1 cellular context compared by ENCODE assay signal in genomic region chr12:2959508-2960431, GRCh38.
TF ChIP-seq lines count a peak whose summit lies in the region.

No MANE protein-coding gene starts in this region.

TF ChIP-seq in HepG2, 621 proteins besides CTCF, POLR2A, EP300 and RAD21 (continued from another document and continues in another):
- TF ChIP-seq ZNF513 (CRISPR knock-in tag; conservative IDR thresholded peaks at IDR 0.05) (no peak), ZNF138 (CRISPR knock-in tag; IDR thresholded peaks at IDR 0.05; ENCODE audit: low read depth) (0 out of 2 replicates have a peak, but pooled peaks have one; percentile 62), ZNF468 (CRISPR knock-in tag; IDR thresholded peaks at IDR 0.05) (no peak), HNRNPK (IDR thresholded peaks at IDR 0.05; ENCODE audit: low read depth, low read length, poor library complexity, severe bottlenecking) (peak; percentile 80), ZNF552 (CRISPR knock-in tag; IDR thresholded peaks at IDR 0.05; ENCODE audit: borderline replicate concordance) (no peak), DNMT1 (CRISPR knock-in tag; IDR thresholded peaks at IDR 0.05) (no peak), ZXDC (CRISPR knock-in tag; IDR thresholded peaks at IDR 0.05) (peak; percentile 42; the same call in 1 of the 2 replicates), TOPORS (CRISPR knock-in tag; IDR thresholded peaks at IDR 0.05) (no peak), ZNF784 (CRISPR knock-in tag; IDR thresholded peaks at IDR 0.05; ENCODE audit: borderline replicate concordance) (no peak), RBM39 (IDR thresholded peaks at IDR 0.05; ENCODE audit: low read depth, low read length, poor library complexity, severe bottlenecking) (no peak), HMG20A (CRISPR knock-in tag; IDR thresholded peaks at IDR 0.05; ENCODE audit: borderline replicate concordance) (no peak), ZNF883 (CRISPR knock-in tag; IDR thresholded peaks at IDR 0.05; ENCODE audit: not compliant biosample characterization) (no peak), U2AF1 (optimal IDR thresholded peaks at IDR 0.05; ENCODE audit: low read depth, low read length) (no peak), ZFP90 (CRISPR knock-in tag; IDR thresholded peaks at IDR 0.05; ENCODE audit: borderline replicate concordance) (no peak), CBX1 (IDR thresholded peaks at IDR 0.05; ENCODE audit: low read depth) (no peak), CEBPZ (IDR thresholded peaks at IDR 0.05; ENCODE audit: low read length) (no peak), TGIF2 (CRISPR knock-in tag; IDR thresholded peaks at IDR 0.05) (no peak), ZNF224 (CRISPR knock-in tag; IDR thresholded peaks at IDR 0.05) (peak; percentile 56; the same call in 1 of the 2 replicates), CC2D1A (CRISPR knock-in tag; IDR thresholded peaks at IDR 0.05) (no peak), IKZF4 (CRISPR knock-in tag; IDR thresholded peaks at IDR 0.05; ENCODE audit: borderline replicate concordance, low read depth, not compliant biosample characterization) (peak; percentile 55), DR1 (CRISPR knock-in tag; IDR thresholded peaks at IDR 0.05) (no peak; the same call in 1 of the 2 replicates), ZNF274 (CRISPR knock-in tag; IDR thresholded peaks at IDR 0.05) (peak; percentile 40; the same call in 1 of the 2 replicates), EHMT2 (IDR thresholded peaks at IDR 0.05; ENCODE audit: borderline replicate concordance, low read depth, low read length) (no peak), SMAD3 (CRISPR knock-in tag; IDR thresholded peaks at IDR 0.05) (no peak), CCDC6 (CRISPR knock-in tag; IDR thresholded peaks at IDR 0.05) (peak; percentile 91; the same call in 1 of the 2 replicates), MXI1 (IDR thresholded peaks at IDR 0.05; ENCODE audit: borderline replicate concordance, low read depth, low read length) (peak; percentile 33; the same call in 2 of the 3 replicates), FLYWCH1 (CRISPR knock-in tag; IDR thresholded peaks at IDR 0.05) (no peak), RBAK (CRISPR knock-in tag; IDR thresholded peaks at IDR 0.05) (no peak), CEBPB (IDR thresholded peaks at IDR 0.05; ENCODE audit: borderline replicate concordance, low read depth, low read length) (no peak), YY1 (IDR thresholded peaks at IDR 0.05; ENCODE audit: insufficient read depth, insufficient replicate concordance, low read depth, low read length) (peak; percentile 9), ZNF83 (CRISPR knock-in tag; IDR thresholded peaks at IDR 0.05; ENCODE audit: borderline replicate concordance) (no peak), ZNF772 (CRISPR knock-in tag; IDR thresholded peaks at IDR 0.05) (peak; percentile 37; the same call in 1 of the 2 replicates), ZNF605 (CRISPR knock-in tag; IDR thresholded peaks at IDR 0.05) (0 out of 2 replicates have a peak, but pooled peaks have one; percentile 17), ATF6 (CRISPR knock-in tag; conservative IDR thresholded peaks at IDR 0.05) (peak; percentile 24; the same call in 1 of the 2 replicates), ZNF264 (CRISPR knock-in tag; IDR thresholded peaks at IDR 0.05) (no peak), MLLT10 (CRISPR knock-in tag; IDR thresholded peaks at IDR 0.05) (no peak)
- TF ChIP-seq, protein P1, sequence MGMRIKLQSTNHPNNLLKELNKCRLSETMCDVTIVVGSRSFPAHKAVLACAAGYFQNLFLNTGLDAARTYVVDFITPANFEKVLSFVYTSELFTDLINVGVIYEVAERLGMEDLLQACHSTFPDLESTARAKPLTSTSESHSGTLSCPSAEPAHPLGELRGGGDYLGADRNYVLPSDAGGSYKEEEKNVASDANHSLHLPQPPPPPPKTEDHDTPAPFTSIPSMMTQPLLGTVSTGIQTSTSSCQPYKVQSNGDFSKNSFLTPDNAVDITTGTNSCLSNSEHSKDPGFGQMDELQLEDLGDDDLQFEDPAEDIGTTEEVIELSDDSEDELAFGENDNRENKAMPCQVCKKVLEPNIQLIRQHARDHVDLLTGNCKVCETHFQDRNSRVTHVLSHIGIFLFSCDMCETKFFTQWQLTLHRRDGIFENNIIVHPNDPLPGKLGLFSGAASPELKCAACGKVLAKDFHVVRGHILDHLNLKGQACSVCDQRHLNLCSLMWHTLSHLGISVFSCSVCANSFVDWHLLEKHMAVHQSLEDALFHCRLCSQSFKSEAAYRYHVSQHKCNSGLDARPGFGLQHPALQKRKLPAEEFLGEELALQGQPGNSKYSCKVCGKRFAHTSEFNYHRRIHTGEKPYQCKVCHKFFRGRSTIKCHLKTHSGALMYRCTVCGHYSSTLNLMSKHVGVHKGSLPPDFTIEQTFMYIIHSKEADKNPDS (CRISPR knock-in tag; IDR thresholded peaks at IDR 0.05): 0 out of 2 replicates have a peak, but pooled peaks have one; percentile 25
- TF ChIP-seq, protein P2, sequence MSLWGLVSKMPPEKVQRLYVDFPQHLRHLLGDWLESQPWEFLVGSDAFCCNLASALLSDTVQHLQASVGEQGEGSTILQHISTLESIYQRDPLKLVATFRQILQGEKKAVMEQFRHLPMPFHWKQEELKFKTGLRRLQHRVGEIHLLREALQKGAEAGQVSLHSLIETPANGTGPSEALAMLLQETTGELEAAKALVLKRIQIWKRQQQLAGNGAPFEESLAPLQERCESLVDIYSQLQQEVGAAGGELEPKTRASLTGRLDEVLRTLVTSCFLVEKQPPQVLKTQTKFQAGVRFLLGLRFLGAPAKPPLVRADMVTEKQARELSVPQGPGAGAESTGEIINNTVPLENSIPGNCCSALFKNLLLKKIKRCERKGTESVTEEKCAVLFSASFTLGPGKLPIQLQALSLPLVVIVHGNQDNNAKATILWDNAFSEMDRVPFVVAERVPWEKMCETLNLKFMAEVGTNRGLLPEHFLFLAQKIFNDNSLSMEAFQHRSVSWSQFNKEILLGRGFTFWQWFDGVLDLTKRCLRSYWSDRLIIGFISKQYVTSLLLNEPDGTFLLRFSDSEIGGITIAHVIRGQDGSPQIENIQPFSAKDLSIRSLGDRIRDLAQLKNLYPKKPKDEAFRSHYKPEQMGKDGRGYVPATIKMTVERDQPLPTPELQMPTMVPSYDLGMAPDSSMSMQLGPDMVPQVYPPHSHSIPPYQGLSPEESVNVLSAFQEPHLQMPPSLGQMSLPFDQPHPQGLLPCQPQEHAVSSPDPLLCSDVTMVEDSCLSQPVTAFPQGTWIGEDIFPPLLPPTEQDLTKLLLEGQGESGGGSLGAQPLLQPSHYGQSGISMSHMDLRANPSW (CRISPR knock-in tag; IDR thresholded peaks at IDR 0.05; ENCODE audit: borderline replicate concordance): no peak
- TF ChIP-seq, protein P3, sequence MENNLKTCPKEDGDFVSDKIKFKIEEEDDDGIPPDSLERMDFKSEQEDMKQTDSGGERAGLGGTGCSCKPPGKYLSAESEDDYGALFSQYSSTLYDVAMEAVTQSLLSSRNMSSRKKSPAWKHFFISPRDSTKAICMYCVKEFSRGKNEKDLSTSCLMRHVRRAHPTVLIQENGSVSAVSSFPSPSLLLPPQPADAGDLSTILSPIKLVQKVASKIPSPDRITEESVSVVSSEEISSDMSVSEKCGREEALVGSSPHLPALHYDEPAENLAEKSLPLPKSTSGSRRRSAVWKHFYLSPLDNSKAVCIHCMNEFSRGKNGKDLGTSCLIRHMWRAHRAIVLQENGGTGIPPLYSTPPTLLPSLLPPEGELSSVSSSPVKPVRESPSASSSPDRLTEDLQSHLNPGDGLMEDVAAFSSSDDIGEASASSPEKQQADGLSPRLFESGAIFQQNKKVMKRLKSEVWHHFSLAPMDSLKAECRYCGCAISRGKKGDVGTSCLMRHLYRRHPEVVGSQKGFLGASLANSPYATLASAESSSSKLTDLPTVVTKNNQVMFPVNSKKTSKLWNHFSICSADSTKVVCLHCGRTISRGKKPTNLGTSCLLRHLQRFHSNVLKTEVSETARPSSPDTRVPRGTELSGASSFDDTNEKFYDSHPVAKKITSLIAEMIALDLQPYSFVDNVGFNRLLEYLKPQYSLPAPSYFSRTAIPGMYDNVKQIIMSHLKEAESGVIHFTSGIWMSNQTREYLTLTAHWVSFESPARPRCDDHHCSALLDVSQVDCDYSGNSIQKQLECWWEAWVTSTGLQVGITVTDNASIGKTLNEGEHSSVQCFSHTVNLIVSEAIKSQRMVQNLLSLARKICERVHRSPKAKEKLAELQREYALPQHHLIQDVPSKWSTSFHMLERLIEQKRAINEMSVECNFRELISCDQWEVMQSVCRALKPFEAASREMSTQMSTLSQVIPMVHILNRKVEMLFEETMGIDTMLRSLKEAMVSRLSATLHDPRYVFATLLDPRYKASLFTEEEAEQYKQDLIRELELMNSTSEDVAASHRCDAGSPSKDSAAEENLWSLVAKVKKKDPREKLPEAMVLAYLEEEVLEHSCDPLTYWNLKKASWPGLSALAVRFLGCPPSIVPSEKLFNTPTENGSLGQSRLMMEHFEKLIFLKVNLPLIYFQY (CRISPR knock-in tag; IDR thresholded peaks at IDR 0.05; ENCODE audit: borderline replicate concordance): no peak
- TF ChIP-seq, protein P4, sequence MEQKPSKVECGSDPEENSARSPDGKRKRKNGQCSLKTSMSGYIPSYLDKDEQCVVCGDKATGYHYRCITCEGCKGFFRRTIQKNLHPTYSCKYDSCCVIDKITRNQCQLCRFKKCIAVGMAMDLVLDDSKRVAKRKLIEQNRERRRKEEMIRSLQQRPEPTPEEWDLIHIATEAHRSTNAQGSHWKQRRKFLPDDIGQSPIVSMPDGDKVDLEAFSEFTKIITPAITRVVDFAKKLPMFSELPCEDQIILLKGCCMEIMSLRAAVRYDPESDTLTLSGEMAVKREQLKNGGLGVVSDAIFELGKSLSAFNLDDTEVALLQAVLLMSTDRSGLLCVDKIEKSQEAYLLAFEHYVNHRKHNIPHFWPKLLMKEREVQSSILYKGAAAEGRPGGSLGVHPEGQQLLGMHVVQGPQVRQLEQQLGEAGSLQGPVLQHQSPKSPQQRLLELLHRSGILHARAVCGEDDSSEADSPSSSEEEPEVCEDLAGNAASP (CRISPR knock-in tag; IDR thresholded peaks at IDR 0.05; ENCODE audit: borderline replicate concordance): no peak; the same call in none of the 2 replicates
